In genomic region chr11:43790444-43790794, GRCh38 we compare ENCODE assay signal across 21 cellular contexts.
A peak's percentile ranks its signal among the peaks of the same experiment; 100 is the strongest.
DNase-seq lines count a peak whose midpoint lies in the region; ATAC-seq, FAIRE-seq and TF ChIP-seq lines count a peak whose summit lies in the region.
"Had no signal": no experiment of that assay in that cellular context is flagged by ENCODE, and none has a peak within 500 bp of the region (broad histone marks: within the 10 kb centered on the region; RNA-seq: fewer than 3 reads in every experiment).

No MANE protein-coding gene starts in this region.

- TF ChIP-seq CTCF in Calu3 (IDR thresholded peaks at IDR 0.05; ENCODE audit: unreplicated experiment) (no peak), endothelial cell of umbilical vein (IDR thresholded peaks at IDR 0.05; ENCODE audit: extremely low read depth in 1 of 2, insufficient read depth in 1 of 2, low read depth in 1 of 2, low read length in 2 of 2) (no peak), neutrophil (IDR thresholded peaks at IDR 0.05) (no peak), hepatocyte (IDR thresholded peaks at IDR 0.05; ENCODE audit: poor library complexity) (no peak)

- intact Hi-C loops in Calu3 (cut with micrococcal nuclease; ENCODE audit: unreplicated experiment) (no loop called here), endothelial cell of umbilical vein (cut with micrococcal nuclease) (no loop called here)

- H2AFZ ChIP-seq in endothelial cell of umbilical vein (ENCODE audit: low read depth, low read length) (no peak overlapping the region), hepatocyte (no peak overlapping the region)

- peaks cover 5% of the 10 kb centered on the region for H3K9me3 Mint-ChIP-seq in Calu3 (ENCODE audit: low read depth, unreplicated experiment)

- H3K4me2 ChIP-seq in endothelial cell of umbilical vein (ENCODE audit: insufficient read depth, low read length) (no peak overlapping the region), hepatocyte (no peak overlapping the region)

- peak overlapping the region; percentile 56 for H3K27ac Mint-ChIP-seq in Calu3 (ENCODE audit: unreplicated experiment)
- H3K27ac Mint-ChIP-seq: natural killer cell treated with Interleukin-12 subunit alpha and Interleukin-12 subunit beta and Interleukin-15 and Interleukin-18, amount 100 ng/mL, for 72 hours had no signal

- H3K79me2 ChIP-seq in endothelial cell of umbilical vein (ENCODE audit: control insufficient read depth, insufficient read depth, low read length) (peaks cover 14% of the 10 kb centered on the region), hepatocyte (peaks cover 21% of the 10 kb centered on the region)

- no peaks in the 10 kb centered on the region for H3K27me3 ChIP-seq in endothelial cell of umbilical vein (ENCODE audit: control insufficient read depth in 2 of 2, insufficient read depth in 2 of 2, low read length in 2 of 2)
- no peaks in the 10 kb centered on the region for H3K27me3 ChIP-seq in neutrophil
- H3K27me3 ChIP-seq in hepatocyte, result no peaks in the 10 kb centered on the region
- H3K27me3 ChIP-seq: SJSA1, uterus had no signal

- POLR2A ChIA-PET in endothelial cell of umbilical vein (lab: Charles Lee), result no interaction called here

- H3K9me1 ChIP-seq in endothelial cell of umbilical vein (replicated peaks; ENCODE audit: control insufficient read depth, extremely low read depth, insufficient read depth, low read length), result no peaks in the 10 kb centered on the region

- WGBS in hepatocyte (ENCODE audit: low lambda C conversion rate, missing lambda C conversion rate), result 98% methylated on average over 4 of the region's 4 CpGs

- H3K27ac ChIP-seq in endothelial cell of umbilical vein (ENCODE audit: insufficient read depth, low read depth, low read length) (peak overlapping the region; percentile 11), neutrophil (peak overlapping the region; percentile 98), hepatocyte (no peak overlapping the region)
- H3K27ac ChIP-seq: uterus had no signal

- H3K36me3 ChIP-seq in endothelial cell of umbilical vein (ENCODE audit: control insufficient read depth in 2 of 2, extremely low read depth in 1 of 2, insufficient read depth in 2 of 2, low read length in 2 of 2) (no peaks in the 10 kb centered on the region), neutrophil (no peaks in the 10 kb centered on the region), hepatocyte (replicated peaks; ENCODE audit: insufficient read depth, low read depth) (no peaks in the 10 kb centered on the region)
- H3K36me3 ChIP-seq: SJSA1, uterus had no signal

- no peak for FAIRE-seq in endothelial cell of umbilical vein (lab: Jason Lieb, UNC)
- FAIRE-seq: frontal cortex, GM12891 had no signal

- TF ChIP-seq POLR2A in endothelial cell of umbilical vein (IDR thresholded peaks at IDR 0.05; ENCODE audit: low read depth, low read length), result no peak

- no peak overlapping the region for H3K9ac ChIP-seq in endothelial cell of umbilical vein (replicated peaks; ENCODE audit: extremely low read depth, insufficient read depth, low read length)

- H3K4me3 ChIP-seq in endothelial cell of umbilical vein (replicated peaks in 1 of 3; ENCODE audit: insufficient read depth in 1 of 3, low read depth in 1 of 3, low read length in 3 of 3) (no peak overlapping the region), neutrophil (ENCODE audit: low read depth in 1 of 2, low read length in 1 of 2) (no peak overlapping the region), hepatocyte (no peak overlapping the region)
- H3K4me3 ChIP-seq: lung, SJSA1, uterus had no signal

- H3K4me3 Mint-ChIP-seq in Calu3 (ENCODE audit: low read depth, unreplicated experiment), result no peak overlapping the region
- H3K4me3 Mint-ChIP-seq: natural killer cell treated with Interleukin-12 subunit alpha and Interleukin-12 subunit beta and Interleukin-15 and Interleukin-18, amount 100 ng/mL, for 72 hours had no signal

- CTCF ChIA-PET in Calu3 (lab: Charles Lee), result no interaction called here
- CTCF ChIA-PET in endothelial cell of umbilical vein (lab: Charles Lee), result no interaction called here

- H4K20me1 ChIP-seq in endothelial cell of umbilical vein (replicated peaks; ENCODE audit: control insufficient read depth, extremely low read depth, insufficient read depth, low read length), result no peaks in the 10 kb centered on the region
- H4K20me1 ChIP-seq in hepatocyte (ENCODE audit: insufficient read depth, poor library complexity, severe bottlenecking), result no peaks in the 10 kb centered on the region

- no peaks in the 10 kb centered on the region for H3K27me3 Mint-ChIP-seq in Calu3 (ENCODE audit: unreplicated experiment)
- H3K27me3 Mint-ChIP-seq: natural killer cell treated with Interleukin-12 subunit alpha and Interleukin-12 subunit beta and Interleukin-15 and Interleukin-18, amount 100 ng/mL, for 72 hours had no signal

- peaks cover 5% of the 10 kb centered on the region for H3K36me3 Mint-ChIP-seq in Calu3 (ENCODE audit: insufficient read depth, unreplicated experiment)

- H3K9me3 ChIP-seq in endothelial cell of umbilical vein (replicated peaks; ENCODE audit: control insufficient read depth, insufficient read depth, low read length) (no peaks in the 10 kb centered on the region), neutrophil (no peaks in the 10 kb centered on the region), hepatocyte (ENCODE audit: low read depth) (no peaks in the 10 kb centered on the region)
- H3K9me3 ChIP-seq: Caco-2, uterus had no signal

- H3K4me1 ChIP-seq in endothelial cell of umbilical vein (ENCODE audit: control insufficient read depth, extremely low read depth, insufficient read depth, low read length), result peaks cover 3% of the 10 kb centered on the region
- peaks cover 22 to 61% of the 10 kb centered on the region in 2 experiments for H3K4me1 ChIP-seq in neutrophil (ENCODE audit: control insufficient read depth in 1 of 2, insufficient read depth in 1 of 2, low read depth in 1 of 2, low read length in 1 of 2)
- H3K4me1 ChIP-seq in hepatocyte (ENCODE audit: insufficient read depth), result no peaks in the 10 kb centered on the region
- H3K4me1 ChIP-seq: Caco-2, uterus had no signal

- ATAC-seq in HG03280 (IDR thresholded peaks at IDR 0.05; ENCODE audit: unreplicated experiment), result no peak
- ATAC-seq: natural killer cell treated with Interleukin-12 subunit alpha and Interleukin-12 subunit beta and Interleukin-15 and Interleukin-18, amount 100 ng/mL, for 72 hours had no signal

- dilution Hi-C loops in endothelial cell of umbilical vein (cut with MboI; ENCODE audit: extremely low pct_ligation_motif_present, low sequenced_read_pairs), result no loop called here

- no TSS peak for BruUV-seq in Calu3 (replicated peaks; lab: Mats Ljungman, UMichigan)
- BruUV-seq in endothelial cell of umbilical vein (replicated peaks; lab: Mats Ljungman, UMichigan), result no TSS peak

- no peaks in the 10 kb centered on the region for H3K4me1 Mint-ChIP-seq in Calu3 (ENCODE audit: low read depth, unreplicated experiment)

- H3K9me2 ChIP-seq in hepatocyte (replicated peaks; ENCODE audit: insufficient read depth), result no peaks in the 10 kb centered on the region

- no peak for DNase-seq in Calu3
- DNase-seq in RKO (ENCODE audit: low spot score), result peak; percentile 33
- DNase-seq in endothelial cell of umbilical vein (ENCODE audit: low read depth, low spot score), result no peak
- no peak for DNase-seq in activated CD4-positive, alpha-beta T cell treated with anti-CD3 and anti-CD28 coated beads, Interleukin-2, amount 50 U/mL, for 1 hour
- no peak for DNase-seq in hepatocyte (ENCODE audit: low spot score)
- DNase-seq in effector CD4-positive, alpha-beta T cell, result no peak
- DNase-seq: activated CD8-positive, alpha-beta memory T cell treated with anti-CD3 and anti-CD28 coated beads, Interleukin-2, amount 50 U/mL, for 4 hours; activated naive CD4-positive, alpha-beta T cell; Caco-2; GDM1; NCI-H2029; NCI-H446 treated with DMSO at 0.1 percent for 48 hours; T-helper 9 cell; uterus had no signal

TF ChIP-seq in endothelial cell of umbilical vein, 7 proteins besides CTCF, POLR2A, EP300 and RAD21:
- no peak for TF ChIP-seq EZH2 (IDR thresholded peaks at IDR 0.05; ENCODE audit: borderline replicate concordance, low read depth, low read length, severe bottlenecking)
- TF ChIP-seq FOS (IDR thresholded peaks at IDR 0.05; ENCODE audit: borderline replicate concordance, insufficient read depth, low read length), result no peak
- TF ChIP-seq MAX (IDR thresholded peaks at IDR 0.05; ENCODE audit: insufficient read depth, insufficient read length), result no peak
- TF ChIP-seq GATA2 (IDR thresholded peaks at IDR 0.05; ENCODE audit: insufficient read depth, insufficient read length, low read depth, low read length), result no peak
- TF ChIP-seq MYC (IDR thresholded peaks at IDR 0.05; ENCODE audit: low read depth, low read length), result no peak
- no peak for TF ChIP-seq JUN (IDR thresholded peaks at IDR 0.05; ENCODE audit: borderline replicate concordance, insufficient read depth, insufficient read length, low read depth)
- TF ChIP-seq POLR2AphosphoS5 (IDR thresholded peaks at IDR 0.05; ENCODE audit: insufficient read depth, low read depth, low read length), result no peak
